In genomic region chr22:39575552-39575825, GRCh38 we compare ENCODE assay signal across 25 cellular contexts. TPM values are rescaled to one million over a fixed set of nuclear protein-coding genes. Genes with fewer than 3 reads are reported as not detected.
"Had no signal": no experiment of that assay in that cellular context is flagged by ENCODE, and none has a peak within 500 bp of the region (broad histone marks: within the 10 kb centered on the region; RNA-seq: fewer than 3 reads in every experiment).

No MANE protein-coding gene starts in this region.

- H3K9me3 ChIP-seq: esophagus squamous epithelium, lower lobe of right lung, ovary, psoas muscle, sigmoid colon, spleen, thoracic aorta, tibial nerve, upper lobe of left lung had no signal

- H3K27me3 ChIP-seq: ovary, tibial nerve, upper lobe of left lung had no signal

- H3K27ac ChIP-seq: esophagus squamous epithelium, lower lobe of right lung, ovary, psoas muscle, sigmoid colon, spleen, thoracic aorta, tibial nerve, upper lobe of left lung had no signal

- H3K36me3 ChIP-seq: esophagus squamous epithelium, lower lobe of right lung, ovary, sigmoid colon, spleen, thoracic aorta, tibial nerve, upper lobe of left lung had no signal

- ATAC-seq: effector memory CD8-positive, alpha-beta T cell; left ventricle myocardium superior; lower lobe of right lung; psoas muscle; right cardiac atrium; stimulated activated memory B cell treated with anti-CD40 and anti-IgM and Interleukin-4, amounts not matched to agents 10 μg/mL and 1 μg/mL and 100 μg/mL, for 72 hours; stimulated activated naive CD8-positive, alpha-beta T cell treated with anti-CD3 and anti-CD28 coated beads, Interleukin-15, Interleukin-2, amounts not matched to agents 100 U/mL and 50 U/mL, for 24 hours had no signal

- FAIRE-seq: endometrium had no signal

- H3K4me1 ChIP-seq: esophagus squamous epithelium, lower lobe of right lung, psoas muscle, sigmoid colon, tibial nerve, upper lobe of left lung had no signal

- DNase-seq: cortex of kidney; effector memory CD8-positive, alpha-beta T cell; esophagus squamous epithelium; foreskin melanocyte; immature natural killer cell; left ventricle myocardium superior; lower lobe of right lung; natural killer cell; occipital lobe; ovary; posterior cingulate gyrus; psoas muscle; right cardiac atrium; sigmoid colon; spleen; stimulated activated CD4-positive, alpha-beta T cell treated with anti-CD3 and anti-CD28 coated beads, Interleukin-4, amount 100 ng/mL, for 4 hours; stimulated activated naive CD8-positive, alpha-beta T cell treated with anti-CD3 and anti-CD28 coated beads, Interleukin-15, Interleukin-2, amounts not matched to agents 100 U/mL and 50 U/mL, for 24 hours; substantia nigra; upper lobe of left lung had no signal

- H3K4me3 ChIP-seq: esophagus squamous epithelium, lower lobe of right lung, ovary, psoas muscle, sigmoid colon, spleen, thoracic aorta, tibial nerve, upper lobe of left lung had no signal

RNA-seq across cellular contexts. Expression of gene CACNA1I, which starts 4.9 kb away (rescaled TPM):
- total RNA-seq: dermis microvascular lymphatic vessel endothelial cell, left ventricle myocardium superior, skeletal muscle tissue had no signal
- polyA plus RNA-seq: immature natural killer cell had no signal
